In the genomic region with DNA sequence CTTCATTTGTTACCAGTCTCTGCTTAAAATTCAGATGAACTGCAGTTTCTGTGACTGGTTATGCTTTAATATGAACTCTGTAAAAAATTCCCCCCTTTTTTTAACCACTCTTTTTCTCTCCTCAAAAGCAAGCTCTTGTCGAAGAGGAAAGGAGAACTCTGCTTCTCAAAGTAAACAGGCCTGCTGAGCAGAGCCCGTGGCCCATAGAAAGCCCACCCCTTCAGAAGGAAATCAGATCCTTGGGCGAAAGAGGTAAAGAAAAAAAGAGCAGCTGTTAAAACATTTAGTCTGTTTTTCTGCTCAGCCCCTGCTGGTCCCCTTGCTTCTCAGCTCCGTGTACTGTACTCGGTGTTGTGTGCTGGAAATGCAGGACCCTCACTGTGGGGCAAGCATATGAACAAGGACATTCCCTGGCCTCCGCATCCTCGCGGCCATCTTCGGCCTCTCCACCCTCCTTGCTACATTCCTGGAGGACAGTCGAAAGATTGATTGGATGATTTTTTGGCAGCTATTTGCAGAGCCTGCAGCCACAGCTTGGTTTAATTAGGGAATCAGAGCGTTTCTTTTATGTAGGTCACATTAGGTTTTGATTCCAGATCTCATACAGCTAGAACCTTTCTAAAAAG, we compare ENCODE assay signal across 10 cellular contexts.
A peak's percentile ranks its signal among the peaks of the same experiment; 100 is the strongest.
DNase-seq lines count a peak whose midpoint lies in the region; ATAC-seq and TF ChIP-seq lines count a peak whose summit lies in the region.
"Had no signal": no experiment of that assay in that cellular context is flagged by ENCODE, and none has a peak within 500 bp of the region (broad histone marks: within the 10 kb centered on the region; RNA-seq: fewer than 3 reads in every experiment).

No MANE protein-coding gene starts in this region.

- H3K9me3 Mint-ChIP-seq in stimulated activated naive CD8-positive, alpha-beta T cell treated with anti-CD3 and anti-CD28 coated beads, Interleukin-15, amount 100 ng/mL, for 72 hours: no peaks in the 10 kb centered on the region

- peak overlapping the region; percentile 48 for H3K9ac ChIP-seq in SK-N-MC (ENCODE audit: insufficient read length)
- no peak overlapping the region for H3K9ac ChIP-seq in smooth muscle cell (ENCODE audit: low read depth)

- H4K20me1 ChIP-seq in smooth muscle cell (ENCODE audit: low read depth): no peaks in the 10 kb centered on the region

- no peaks in the 10 kb centered on the region for H3K9me3 ChIP-seq in SK-N-MC (ENCODE audit: low read depth, low read length)
- no peaks in the 10 kb centered on the region for H3K9me3 ChIP-seq in cardiac muscle cell (ENCODE audit: low read depth)
- no peaks in the 10 kb centered on the region for H3K9me3 ChIP-seq in smooth muscle cell (replicated peaks; ENCODE audit: low read depth)

- H3K36me3 ChIP-seq in H7 (replicated peaks; ENCODE audit: control insufficient read depth, insufficient read depth, low read length) (no peaks in the 10 kb centered on the region), SK-N-MC (ENCODE audit: insufficient read depth, low read length) (no peaks in the 10 kb centered on the region), cardiac muscle cell (no peaks in the 10 kb centered on the region), smooth muscle cell (ENCODE audit: low read depth) (no peaks in the 10 kb centered on the region)

- H3K27ac Mint-ChIP-seq in stimulated activated naive CD8-positive, alpha-beta T cell treated with anti-CD3 and anti-CD28 coated beads, Interleukin-15, amount 100 ng/mL, for 72 hours: no peak overlapping the region

- no peak overlapping the region for H3K4me3 Mint-ChIP-seq in stimulated activated naive CD8-positive, alpha-beta T cell treated with anti-CD3 and anti-CD28 coated beads, Interleukin-15, amount 100 ng/mL, for 72 hours

- H3K4me2 ChIP-seq in smooth muscle cell: no peak overlapping the region

- no peaks in the 10 kb centered on the region for H3K4me1 Mint-ChIP-seq in stimulated activated naive CD8-positive, alpha-beta T cell treated with anti-CD3 and anti-CD28 coated beads, Interleukin-15, amount 100 ng/mL, for 72 hours

- WGBS in smooth muscle cell (ENCODE audit: low lambda C conversion rate): 62% methylated on average over 11 of the region's 11 CpGs

- peak overlapping the region; percentile 61 for H2AFZ ChIP-seq in smooth muscle cell (ENCODE audit: low read depth)

- no peaks in the 10 kb centered on the region for H3K27me3 Mint-ChIP-seq in stimulated activated naive CD8-positive, alpha-beta T cell treated with anti-CD3 and anti-CD28 coated beads, Interleukin-15, amount 100 ng/mL, for 72 hours

- no peak overlapping the region for H3K4me3 ChIP-seq in H7 (ENCODE audit: insufficient read depth, low read depth, low read length)
- peak overlapping the region; percentile 73 for H3K4me3 ChIP-seq in SK-N-MC
- no peak overlapping the region for H3K4me3 ChIP-seq in cardiac muscle cell
- H3K4me3 ChIP-seq in smooth muscle cell: no peak overlapping the region

- ATAC-seq in GM19351 (IDR thresholded peaks at IDR 0.05; ENCODE audit: unreplicated experiment): no peak
- ATAC-seq in HG03457 (IDR thresholded peaks at IDR 0.05; ENCODE audit: unreplicated experiment): no peak
- no peak for ATAC-seq in stimulated activated naive CD8-positive, alpha-beta T cell treated with anti-CD3 and anti-CD28 coated beads, Interleukin-15, amount 100 ng/mL, for 72 hours

- H3K79me2 ChIP-seq in smooth muscle cell (ENCODE audit: low read depth): no peaks in the 10 kb centered on the region

- H3F3A ChIP-seq in smooth muscle cell (ENCODE audit: low read depth): no peaks in the 10 kb centered on the region

- TF ChIP-seq CTCF in cardiac muscle cell (IDR thresholded peaks at IDR 0.05; ENCODE audit: low read depth, low read length) (no peak), smooth muscle cell (IDR thresholded peaks at IDR 0.05; ENCODE audit: borderline replicate concordance, insufficient read depth, poor library complexity, severe bottlenecking) (no peak)

- H3K4me1 ChIP-seq in cardiac muscle cell (ENCODE audit: low read depth) (no peaks in the 10 kb centered on the region), smooth muscle cell (ENCODE audit: low read depth) (peaks cover 30% of the 10 kb centered on the region)

- H3K27ac ChIP-seq in SK-N-MC: peak overlapping the region; percentile 94
- no peak overlapping the region for H3K27ac ChIP-seq in cardiac muscle cell
- H3K27ac ChIP-seq in smooth muscle cell (ENCODE audit: low read depth): no peak overlapping the region

- DNase-seq in H7 (peak; percentile 13), SK-N-MC (ENCODE audit: low read depth, low spot score) (no peak), cardiac muscle cell (ENCODE audit: low read depth in 1 of 2, low spot score in 1 of 2) (peak; percentile 3 to 34), smooth muscle cell (lab: John Stamatoyannopoulos, UW; ENCODE audit: unreplicated experiment) (no peak), NCI-H1930 (lab: John Stamatoyannopoulos, UW) (no peak)
- DNase-seq in stimulated activated naive CD8-positive, alpha-beta T cell treated with anti-CD3 and anti-CD28 coated beads, Interleukin-15, amount 100 ng/mL, for 72 hours: no peak
- DNase-seq: activated CD4-positive, alpha-beta T cell treated with anti-CD3 and anti-CD28 coated beads for 4 hours; amniotic stem cell had no signal

- H3K27me3 ChIP-seq in H7 (ENCODE audit: control insufficient read depth, insufficient read depth, low read length) (no peaks in the 10 kb centered on the region), cardiac muscle cell (no peaks in the 10 kb centered on the region), smooth muscle cell (ENCODE audit: low read depth) (no peaks in the 10 kb centered on the region)

Comparison
In these comparisons a context has a peak if more than half of its experiments do, and no peak if none do; other contexts are left out.
1. DNase-seq: peak in H7 (single experiment) and cardiac muscle cell (2 of 2); none in SK-N-MC (single experiment), smooth muscle cell (single experiment), NCI-H1930 (0 of 2) and stimulated activated naive CD8-positive, alpha-beta T cell treated with anti-CD3 and anti-CD28 coated beads, Interleukin-15, amount 100 ng/mL, for 72 hours (0 of 2).